In the genomic region with DNA sequence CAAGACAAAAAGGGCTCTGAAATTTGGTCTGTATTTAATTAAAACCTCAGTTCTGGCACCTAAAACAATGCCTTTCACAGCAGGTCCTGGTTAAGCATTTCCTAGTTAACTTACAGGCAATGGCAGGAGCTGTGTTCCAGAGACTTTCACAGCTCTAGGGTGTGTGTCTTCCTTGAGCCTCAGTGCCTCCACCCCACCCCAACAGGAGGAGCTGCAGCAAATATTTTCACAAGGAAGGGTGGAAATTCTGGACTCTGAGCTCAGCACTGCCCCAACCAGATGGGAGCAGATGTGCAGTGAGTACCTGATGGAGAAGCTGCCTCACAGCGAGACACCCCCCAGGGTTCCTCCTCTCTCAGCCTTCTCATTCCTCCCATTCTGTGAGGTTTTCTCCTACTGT, we compare ENCODE assay signal across 21 cellular contexts.
DNase-seq lines count a peak whose midpoint lies in the region; ATAC-seq and TF ChIP-seq lines count a peak whose summit lies in the region.
"Had no signal": no experiment of that assay in that cellular context is flagged by ENCODE, and none has a peak within 500 bp of the region (broad histone marks: within the 10 kb centered on the region; RNA-seq: fewer than 3 reads in every experiment).

No MANE protein-coding gene starts in this region.

- intact Hi-C loops in colonic mucosa (cut with DNase I), result no loop called here

- no peaks in the 10 kb centered on the region for H3K4me1 ChIP-seq in HEK293 (ENCODE audit: control insufficient read depth, insufficient read depth, low read length)
- H3K4me1 ChIP-seq in colonic mucosa, result no peaks in the 10 kb centered on the region
- H3K4me1 ChIP-seq: A549, Peyer's patch, SJCRH30 had no signal

- H3K9me3 ChIP-seq in HEK293 (ENCODE audit: control insufficient read depth, insufficient read depth, low read depth, low read length) (no peaks in the 10 kb centered on the region), colonic mucosa (no peaks in the 10 kb centered on the region)
- H3K9me3 ChIP-seq: A549, MG63, Peyer's patch, SJCRH30 had no signal

- no peaks in the 10 kb centered on the region for H3K27me3 ChIP-seq in colonic mucosa
- H3K27me3 ChIP-seq: MG63, Peyer's patch, SJCRH30 had no signal

- peaks cover 12% of the 10 kb centered on the region for H3K36me3 Mint-ChIP-seq in nephron (ENCODE audit: low read depth)
- H3K36me3 Mint-ChIP-seq in natural killer cell treated with Interleukin-12 subunit alpha and Interleukin-12 subunit beta and Interleukin-15 and Interleukin-18, amount 100 ng/mL, for 72 hours, result no peaks in the 10 kb centered on the region
- H3K36me3 Mint-ChIP-seq: CD4-positive, CD25-positive, alpha-beta regulatory T cell had no signal

- no peak overlapping the region for H3K4me3 ChIP-seq in AG10803 (ENCODE audit: low read length)
- H3K4me3 ChIP-seq in HEK293 (ENCODE audit: low read depth, low read length), result no peak overlapping the region
- H3K4me3 ChIP-seq in colonic mucosa, result no peak overlapping the region
- H3K4me3 ChIP-seq: A549, GM23248, MG63, Peyer's patch, SJCRH30 had no signal

- no peak overlapping the region for H3K27ac ChIP-seq in HEK293 (ENCODE audit: extremely low read depth, low read depth, low read length)
- no peak overlapping the region for H3K27ac ChIP-seq in colonic mucosa
- H3K27ac ChIP-seq: A549, GM23248, Peyer's patch, SJCRH30 had no signal

- peaks cover 4% of the 10 kb centered on the region for H3K27me3 Mint-ChIP-seq in nephron (ENCODE audit: low read depth)
- no peaks in the 10 kb centered on the region for H3K27me3 Mint-ChIP-seq in natural killer cell treated with Interleukin-12 subunit alpha and Interleukin-12 subunit beta and Interleukin-15 and Interleukin-18, amount 100 ng/mL, for 72 hours
- H3K27me3 Mint-ChIP-seq: CD4-positive, CD25-positive, alpha-beta regulatory T cell had no signal

- no peak for ATAC-seq in HG02885 (IDR thresholded peaks at IDR 0.05; ENCODE audit: poor library complexity, unreplicated experiment)
- no peak for ATAC-seq in natural killer cell treated with Interleukin-12 subunit alpha and Interleukin-12 subunit beta and Interleukin-15 and Interleukin-18, amount 100 ng/mL, for 72 hours
- ATAC-seq: A549 had no signal

- no peak overlapping the region for H3K9ac ChIP-seq in colonic mucosa (ENCODE audit: low read depth in 2 of 2, low read length in 2 of 2)
- H3K9ac ChIP-seq: GM23248 had no signal

- H3K4me1 Mint-ChIP-seq in nephron, result peaks cover 13% of the 10 kb centered on the region
- H3K4me1 Mint-ChIP-seq in natural killer cell treated with Interleukin-12 subunit alpha and Interleukin-12 subunit beta and Interleukin-15 and Interleukin-18, amount 100 ng/mL, for 72 hours (ENCODE audit: low read depth in 2 of 2), result no peaks in the 10 kb centered on the region

- no peaks in the 10 kb centered on the region for H3K9me3 Mint-ChIP-seq in nephron
- H3K9me3 Mint-ChIP-seq in natural killer cell treated with Interleukin-12 subunit alpha and Interleukin-12 subunit beta and Interleukin-15 and Interleukin-18, amount 100 ng/mL, for 72 hours, result no peaks in the 10 kb centered on the region
- H3K9me3 Mint-ChIP-seq: H9 had no signal

- DNase-seq in AG10803 (ENCODE audit: low read depth), result peak; percentile 6
- peak; percentile 67 for DNase-seq in colonic mucosa
- no peak for DNase-seq in HEK293T (ENCODE audit: extremely low spot score)
- DNase-seq in natural killer cell treated with Interleukin-12 subunit alpha and Interleukin-12 subunit beta and Interleukin-15 and Interleukin-18, amount 100 ng/mL, for 72 hours (ENCODE audit: low spot score), result no peak
- DNase-seq: CD4-positive, CD25-positive, alpha-beta regulatory T cell; DND-41; GM23248; H9; Karpas-422; MG63; NCI-H1417 treated with DMSO at 0.1 percent for 48 hours; NCI-H187 treated with DMSO at 0.1 percent for 48 hours; NCI-H226; NCI-H510A treated with DMSO at 0.1 percent for 48 hours; NCI-H748 treated with DMSO at 0.1 percent for 48 hours; Peyer's patch; SJCRH30 had no signal

- H3K27ac Mint-ChIP-seq in nephron, result peak overlapping the region in 2 of 3 experiments; percentile 31 to 34
- H3K27ac Mint-ChIP-seq in natural killer cell treated with Interleukin-12 subunit alpha and Interleukin-12 subunit beta and Interleukin-15 and Interleukin-18, amount 100 ng/mL, for 72 hours, result no peak overlapping the region
- H3K27ac Mint-ChIP-seq: H9 had no signal

- CTCF ChIA-PET in HEK293 (lab: Yijun Ruan, JAX) (interaction anchor here (0.6 kb wide), 1 partner anchor 1353 kb away, joined by 3 read pairs; no protein-coding TSS in a partner anchor), HEK293T (lab: Yijun Ruan, JAX) (interaction anchor here (0.7 kb wide), 2 partner anchors 25 to 245 kb away, joined by 3 to 4 read pairs; no protein-coding TSS in a partner anchor)

- TF ChIP-seq CTCF in AG10803 (conservative IDR thresholded peaks at IDR 0.05; ENCODE audit: low read length) (no peak), HEK293 (tag by site-specific recombination; IDR thresholded peaks at IDR 0.05) (no peak), colonic mucosa (IDR thresholded peaks at IDR 0.05) (no peak), nephron (IDR thresholded peaks at IDR 0.05; ENCODE audit: unreplicated experiment in 3 of 3) (no peak)

- POLR2A ChIA-PET in HEK293 (lab: Yijun Ruan, JAX) (no interaction called here), HEK293T (lab: Yijun Ruan, JAX) (no interaction called here)

- H3K36me3 ChIP-seq in HEK293 (ENCODE audit: control insufficient read depth in 2 of 2, insufficient read depth in 1 of 2, low read length in 2 of 2), result no peaks in the 10 kb centered on the region
- no peaks in the 10 kb centered on the region for H3K36me3 ChIP-seq in colonic mucosa
- H3K36me3 ChIP-seq: MG63, Peyer's patch had no signal

- H3K4me3 Mint-ChIP-seq in nephron, result no peak overlapping the region
- H3K4me3 Mint-ChIP-seq in natural killer cell treated with Interleukin-12 subunit alpha and Interleukin-12 subunit beta and Interleukin-15 and Interleukin-18, amount 100 ng/mL, for 72 hours, result no peak overlapping the region
- H3K4me3 Mint-ChIP-seq: CD4-positive, CD25-positive, alpha-beta regulatory T cell; H9 had no signal

TF ChIP-seq in HEK293, 187 proteins besides CTCF, POLR2A, EP300 and RAD21:
- TF ChIP-seq ZFHX2 (tag by site-specific recombination; conservative IDR thresholded peaks at IDR 0.05) (no peak), GLIS1 (tag by site-specific recombination; IDR thresholded peaks at IDR 0.05) (peak; percentile 48; the same call in 1 of the 2 replicates)

TF ChIP-seq in HEK293T, 16 proteins besides CTCF, POLR2A, EP300 and RAD21:
- TF ChIP-seq FOXA1 (IDR thresholded peaks at IDR 0.05) (no peak), ZNF384 (IDR thresholded peaks at IDR 0.05) (no peak), FOXM1 (IDR thresholded peaks at IDR 0.05; ENCODE audit: borderline replicate concordance) (no peak), L3MBTL2 (conservative IDR thresholded peaks at IDR 0.05) (no peak), FOXK2 (IDR thresholded peaks at IDR 0.05) (no peak), NFRKB (IDR thresholded peaks at IDR 0.05) (no peak), CTBP1 (IDR thresholded peaks at IDR 0.05; ENCODE audit: borderline replicate concordance) (no peak)
- TF ChIP-seq, protein P1, sequence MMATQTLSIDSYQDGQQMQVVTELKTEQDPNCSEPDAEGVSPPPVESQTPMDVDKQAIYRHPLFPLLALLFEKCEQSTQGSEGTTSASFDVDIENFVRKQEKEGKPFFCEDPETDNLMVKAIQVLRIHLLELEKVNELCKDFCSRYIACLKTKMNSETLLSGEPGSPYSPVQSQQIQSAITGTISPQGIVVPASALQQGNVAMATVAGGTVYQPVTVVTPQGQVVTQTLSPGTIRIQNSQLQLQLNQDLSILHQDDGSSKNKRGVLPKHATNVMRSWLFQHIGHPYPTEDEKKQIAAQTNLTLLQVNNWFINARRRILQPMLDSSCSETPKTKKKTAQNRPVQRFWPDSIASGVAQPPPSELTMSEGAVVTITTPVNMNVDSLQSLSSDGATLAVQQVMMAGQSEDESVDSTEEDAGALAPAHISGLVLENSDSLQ (IDR thresholded peaks at IDR 0.05), result no peak

Comparison
In these comparisons a context has a peak if more than half of its experiments do, and no peak if none do; other contexts are left out.
1. DNase-seq: peak in AG10803 (single experiment) and colonic mucosa (single experiment); none in HEK293T (single experiment) and natural killer cell treated with Interleukin-12 subunit alpha and Interleukin-12 subunit beta and Interleukin-15 and Interleukin-18, amount 100 ng/mL, for 72 hours (single experiment).
2. H3K27ac Mint-ChIP-seq: peak in nephron (2 of 3); none in natural killer cell treated with Interleukin-12 subunit alpha and Interleukin-12 subunit beta and Interleukin-15 and Interleukin-18, amount 100 ng/mL, for 72 hours (0 of 2).